37 cellular contexts compared by ENCODE assay signal in genomic region chr2:215119847-215120246, GRCh38. TPM values are rescaled to one million over a fixed set of nuclear protein-coding genes. Genes with fewer than 3 reads are reported as not detected.
"Had no signal": no experiment of that assay in that cellular context is flagged by ENCODE, and none has a peak within 500 bp of the region (broad histone marks: within the 10 kb centered on the region; RNA-seq: fewer than 3 reads in every experiment).

No MANE protein-coding gene starts in this region.

- ATAC-seq: activated naive CD4-positive, alpha-beta T cell treated with anti-CD3 and anti-CD28 coated beads, Interleukin-2, amount 50 U/mL, for 72 hours; activated naive CD8-positive, alpha-beta T cell treated with anti-CD3 and anti-CD28 coated beads, Interleukin-2, amount 50 U/mL, for 24 hours; activated T-cell treated with anti-CD3 and anti-CD28 coated beads, Interleukin-2, amount 50 U/mL, for 4 hours; activated T-cell treated with anti-CD3 and anti-CD28 coated beads, Interleukin-2, amount 50 U/mL, for 72 hours; activated T-helper 17 cell treated with anti-CD3 and anti-CD28 coated beads, Interleukin-2, amount 50 U/mL, for 72 hours; body of pancreas had no signal

- DNase-seq: activated effector memory CD4-positive, alpha-beta T cell treated with anti-CD3 and anti-CD28 coated beads, Interleukin-2, amount 50 U/mL, for 16 hours; activated effector memory CD4-positive, alpha-beta T cell treated with Interleukin-2 at 50 U/mL for 16 hours; activated gamma-delta T cell; activated gamma-delta T cell treated with Interleukin-2 at 50 U/mL for 16 hours; activated naive CD4-positive, alpha-beta T cell; activated naive CD4-positive, alpha-beta T cell treated with anti-CD3 and anti-CD28 coated beads for 36 hours; activated naive CD4-positive, alpha-beta T cell treated with anti-CD3 and anti-CD28 coated beads, Interleukin-2, amount 10 ng/mL, durations not matched to agents 7 days and 5 days; activated naive CD4-positive, alpha-beta T cell treated with anti-CD3 and anti-CD28 coated beads, Interleukin-2, amount 50 U/mL, for 16 hours; activated naive CD4-positive, alpha-beta T cell treated with Interleukin-2 at 50 U/mL for 16 hours; activated naive CD8-positive, alpha-beta T cell treated with anti-CD3 and anti-CD28 coated beads for 36 hours; activated naive CD8-positive, alpha-beta T cell treated with anti-CD3 and anti-CD28 coated beads, Interleukin-2, amount 10 ng/mL, durations not matched to agents 7 days and 5 days; activated naive CD8-positive, alpha-beta T cell treated with anti-CD3 and anti-CD28 coated beads, Interleukin-2, amount 50 U/mL, for 24 hours; activated T-cell treated with anti-CD3 and anti-CD28 coated beads, Interleukin-2, amount 50 U/mL, for 1 hour; activated T-cell treated with anti-CD3 and anti-CD28 coated beads, Interleukin-2, amount 50 U/mL, for 24 hours; activated T-cell treated with anti-CD3 and anti-CD28 coated beads, Interleukin-2, amount 50 U/mL, for 4 hours; activated T-cell treated with anti-CD3 and anti-CD28 coated beads, Interleukin-2, amount 50 U/mL, for 48 hours; activated T-cell treated with anti-CD3 and anti-CD28 coated beads, Interleukin-2, amount 50 U/mL, for 72 hours; adrenal gland; amniotic stem cell; amygdala; aorta; body of pancreas; brain microvascular endothelial cell; caudate nucleus; central memory CD4-positive, alpha-beta T cell; cerebellar nuclear complex had no signal

- H3K27me3 ChIP-seq: adrenal gland, ascending aorta, body of pancreas, brain microvascular endothelial cell, breast epithelium, cardiac muscle cell had no signal

- H3K4me3 ChIP-seq: adrenal gland, ascending aorta, body of pancreas, breast epithelium, cardiac muscle cell had no signal

- H3K9me3 ChIP-seq: adrenal gland, body of pancreas had no signal

- H3K36me3 ChIP-seq: adrenal gland, ascending aorta, brain microvascular endothelial cell, breast epithelium, cardiac muscle cell had no signal

- H3K27ac ChIP-seq: adrenal gland, ascending aorta, body of pancreas, brain microvascular endothelial cell, breast epithelium, cardiac muscle cell had no signal

- FAIRE-seq: astrocyte, bronchial epithelial cell had no signal

- H3K4me1 ChIP-seq: adrenal gland, ascending aorta, body of pancreas, breast epithelium had no signal

RNA-seq across cellular contexts. Expression of gene ABCA12, which starts 18.6 kb away (rescaled TPM):
- total RNA-seq: activated naive CD4-positive, alpha-beta T cell treated with anti-CD3 and anti-CD28 coated beads for 36 hours; activated naive CD4-positive, alpha-beta T cell treated with anti-CD3 and anti-CD28 coated beads, Interleukin-2, amount 50 U/mL, for 72 hours; activated naive CD8-positive, alpha-beta T cell treated with anti-CD3 and anti-CD28 coated beads for 36 hours; activated naive CD8-positive, alpha-beta T cell treated with anti-CD3 and anti-CD28 coated beads, Interleukin-2, amount 10 ng/mL, durations not matched to agents 7 days and 5 days; activated T-cell treated with anti-CD3 and anti-CD28 coated beads, Interleukin-2, amount 50 U/mL, for 4 hours; activated T-helper 1 cell treated with anti-CD3 and anti-CD28 coated beads, Interleukin-12 subunit alpha, Interleukin-12 subunit beta, Interleukin-2, Interleukin-4 antibody, amounts not matched to agents 30 ng/mL and 10 ng/mL and 1 ng/mL, durations not matched to agents 14 hours and 24 hours and 36 hours; activated T-helper 17 cell treated with anti-CD3 and anti-CD28 coated beads, Interleukin-2, amount 50 U/mL, for 72 hours; activated T-helper 2 cell treated with anti-CD3 and anti-CD28 coated beads, Interferon-gamma antibody, Interleukin-2, Interleukin-4, amounts not matched to agents 10 μg/mL and 5 μg/mL and 100 μg/mL, durations not matched to agents 14 hours and 24 hours and 36 hours; aorta; ascending aorta; body of pancreas; cardiac muscle cell; cardiac septum had no signal
- polyA plus RNA-seq: adipose tissue, adrenal gland, aorta, cardiac muscle cell had no signal
